1 cellular context compared by ENCODE assay signal in genomic region chr3:126308394-126309125, GRCh38.
TF ChIP-seq lines count a peak whose summit lies in the region.

No MANE protein-coding gene starts in this region.

TF ChIP-seq in H1, 55 proteins besides CTCF, POLR2A, EP300 and RAD21:
- no peak for TF ChIP-seq TEAD4 (IDR thresholded peaks at IDR 0.05; ENCODE audit: low read depth, low read length)
